12 cellular contexts compared by ENCODE assay signal in the genomic region with DNA sequence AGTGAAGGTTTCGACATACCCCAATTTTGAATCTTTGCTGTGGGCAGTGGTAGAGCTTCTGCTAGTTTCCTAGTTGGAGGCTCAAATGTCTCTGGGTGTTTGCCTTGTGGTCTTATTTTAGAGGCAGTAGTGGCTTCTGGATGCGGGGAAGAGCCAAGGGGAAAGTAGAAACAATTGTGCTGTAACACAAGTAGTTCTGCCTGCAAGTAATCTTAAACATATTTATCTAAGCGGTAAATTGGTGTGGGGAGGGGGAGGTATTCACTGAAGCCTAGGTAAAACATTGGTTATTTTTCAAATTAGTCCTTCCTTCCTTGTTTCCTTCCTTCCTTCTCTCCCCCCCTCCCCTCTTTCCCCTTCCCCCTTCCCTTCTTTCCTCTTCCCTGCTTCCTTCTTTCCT. TPM values are rescaled to one million over a fixed set of nuclear protein-coding genes. Genes with fewer than 3 reads are reported as not detected.
DNase-seq lines count a peak whose midpoint lies in the region; ATAC-seq, FAIRE-seq and TF ChIP-seq lines count a peak whose summit lies in the region.
"Had no signal": no experiment of that assay in that cellular context is flagged by ENCODE, and none has a peak within 500 bp of the region (broad histone marks: within the 10 kb centered on the region; RNA-seq: fewer than 3 reads in every experiment).

A gene with protein sequence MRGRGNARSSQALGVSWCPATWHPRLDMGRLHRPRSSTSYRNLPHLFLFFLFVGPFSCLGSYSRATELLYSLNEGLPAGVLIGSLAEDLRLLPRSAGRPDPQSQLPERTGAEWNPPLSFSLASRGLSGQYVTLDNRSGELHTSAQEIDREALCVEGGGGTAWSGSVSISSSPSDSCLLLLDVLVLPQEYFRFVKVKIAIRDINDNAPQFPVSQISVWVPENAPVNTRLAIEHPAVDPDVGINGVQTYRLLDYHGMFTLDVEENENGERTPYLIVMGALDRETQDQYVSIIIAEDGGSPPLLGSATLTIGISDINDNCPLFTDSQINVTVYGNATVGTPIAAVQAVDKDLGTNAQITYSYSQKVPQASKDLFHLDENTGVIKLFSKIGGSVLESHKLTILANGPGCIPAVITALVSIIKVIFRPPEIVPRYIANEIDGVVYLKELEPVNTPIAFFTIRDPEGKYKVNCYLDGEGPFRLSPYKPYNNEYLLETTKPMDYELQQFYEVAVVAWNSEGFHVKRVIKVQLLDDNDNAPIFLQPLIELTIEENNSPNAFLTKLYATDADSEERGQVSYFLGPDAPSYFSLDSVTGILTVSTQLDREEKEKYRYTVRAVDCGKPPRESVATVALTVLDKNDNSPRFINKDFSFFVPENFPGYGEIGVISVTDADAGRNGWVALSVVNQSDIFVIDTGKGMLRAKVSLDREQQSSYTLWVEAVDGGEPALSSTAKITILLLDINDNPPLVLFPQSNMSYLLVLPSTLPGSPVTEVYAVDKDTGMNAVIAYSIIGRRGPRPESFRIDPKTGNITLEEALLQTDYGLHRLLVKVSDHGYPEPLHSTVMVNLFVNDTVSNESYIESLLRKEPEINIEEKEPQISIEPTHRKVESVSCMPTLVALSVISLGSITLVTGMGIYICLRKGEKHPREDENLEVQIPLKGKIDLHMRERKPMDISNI (minus strand): TSS at position 101 of the 400 bp plus-strand sequence. CDS start 691 bp downstream, outside the sequence.

- no peak within 1 kb of the TSS; the same call in 1 of the 2 replicates for H3K27ac ChIP-seq in HEK293 (ENCODE audit: extremely low read depth, low read depth, low read length)
- H3K27ac ChIP-seq in left lung, result peak within 1 kb of the TSS; percentile 48 to 70
- no peak within 1 kb of the TSS for H3K27ac ChIP-seq in gastrocnemius medialis

- TF ChIP-seq CTCF in HEK293 (tag by site-specific recombination; IDR thresholded peaks at IDR 0.05) (no peak), bronchial epithelial cell (IDR thresholded peaks at IDR 0.05; ENCODE audit: insufficient read depth, low read length, severe bottlenecking) (no peak), left lung (IDR thresholded peaks at IDR 0.05) (no peak), gastrocnemius medialis (IDR thresholded peaks at IDR 0.05 in 4 of 5, conservative IDR thresholded peaks at IDR 0.05 in 1 of 5) (no peak)

- no peaks in the 10 kb centered on the region for H3K4me1 ChIP-seq in HEK293 (ENCODE audit: control insufficient read depth, insufficient read depth, low read length)
- no peaks in the 10 kb centered on the region for H3K4me1 ChIP-seq in left lung
- H3K4me1 ChIP-seq in gastrocnemius medialis, result peaks cover 0 to 8% of the 10 kb centered on the region in 2 donors

- H3K27me3 ChIP-seq in bronchial epithelial cell (ENCODE audit: control insufficient read depth, insufficient read depth, low read length), result peaks cover 4% of the 10 kb centered on the region
- H3K27me3 ChIP-seq in left lung, result peaks cover 18 to 39% of the 10 kb centered on the region in 2 donors
- H3K27me3 ChIP-seq in gastrocnemius medialis, result peaks cover 0 to 15% (median 14%) of the 10 kb centered on the region in 3 donors

- no peak for FAIRE-seq in bronchial epithelial cell (lab: Jason Lieb, UNC)
- FAIRE-seq: colon had no signal

- H3K36me3 ChIP-seq in HEK293 (ENCODE audit: control insufficient read depth in 2 of 2, insufficient read depth in 1 of 2, low read length in 2 of 2) (peaks cover 0 to 7% of the 10 kb centered on the region in 2 experiments; a peak in 1 of 3 replicates), bronchial epithelial cell (ENCODE audit: control insufficient read depth, insufficient read depth, low read length) (no peaks in the 10 kb centered on the region), left lung (no peaks in the 10 kb centered on the region), gastrocnemius medialis (no peaks in the 10 kb centered on the region)

- intact Hi-C loops in left lung (cut with DNase I), result no loop called here
- intact Hi-C loops in gastrocnemius medialis (cut with DNase I; ENCODE audit: low total_unique reads), result loop anchor here (10.0 kb wide), 1 partner anchor 281 kb away; no protein-coding TSS in a partner anchor

- H3K9me3 ChIP-seq in HEK293 (ENCODE audit: control insufficient read depth, insufficient read depth, low read depth, low read length) (no peaks in the 10 kb centered on the region), left lung (no peaks in the 10 kb centered on the region), gastrocnemius medialis (no peaks in the 10 kb centered on the region)

- POLR2A ChIA-PET in HEK293 (lab: Yijun Ruan, JAX), result interaction anchor here (0.7 kb wide), 1 partner anchor 10 kb away, joined by 3 read pairs; no protein-coding TSS in a partner anchor

- in situ Hi-C loops in gastrocnemius medialis (cut with MboI; ENCODE audit: low sequenced_read_pairs in 4 of 4), result no loop called here

- DNase-seq in bronchial epithelial cell (ENCODE audit: low read depth) (no peak), left lung (no peak), gastrocnemius medialis (no peak), NAMALWA (ENCODE audit: low spot score) (no peak), NCI-H2227 (lab: John Stamatoyannopoulos, UW; ENCODE audit: unreplicated experiment) (no peak), NCI-H2029 treated with DMSO at 0.1 percent for 48 hours (lab: John Stamatoyannopoulos, UW) (no peak)
- DNase-seq in activated CD4-positive, CD25-positive, alpha-beta regulatory T cell treated with anti-CD3 and anti-CD28 coated beads, Interleukin-2, amount 50 U/mL, for 72 hours, result no peak
- DNase-seq: activated T-cell treated with anti-CD3 and anti-CD28 coated beads, Interleukin-2, amount 50 U/mL, for 4 hours; Karpas-422; stimulated activated naive CD8-positive, alpha-beta T cell treated with anti-CD3 and anti-CD28 coated beads, Interleukin-15, amount 100 ng/mL, for 72 hours had no signal

- H3K4me3 ChIP-seq in HEK293 (ENCODE audit: low read depth, low read length) (peak within 1 kb of the TSS; percentile 66), bronchial epithelial cell (ENCODE audit: low read depth, low read length) (peak within 1 kb of the TSS; percentile 44), left lung (peak within 1 kb of the TSS; percentile 25 to 33), gastrocnemius medialis (peak within 1 kb of the TSS; percentile 33 to 44 (median 42))

- ATAC-seq in left lung, result no peak
- no peak for ATAC-seq in gastrocnemius medialis
- ATAC-seq: activated T-cell treated with anti-CD3 and anti-CD28 coated beads, Interleukin-2, amount 50 U/mL, for 4 hours; stimulated activated naive CD8-positive, alpha-beta T cell treated with anti-CD3 and anti-CD28 coated beads, Interleukin-15, amount 100 ng/mL, for 72 hours had no signal

- no peak for TF ChIP-seq POLR2A in gastrocnemius medialis (IDR thresholded peaks at IDR 0.05)

- CTCF ChIA-PET in HEK293 (lab: Yijun Ruan, JAX), result no interaction called here

TF ChIP-seq in HEK293, 187 proteins besides CTCF, POLR2A, EP300 and RAD21:
- TF ChIP-seq, protein P1, sequence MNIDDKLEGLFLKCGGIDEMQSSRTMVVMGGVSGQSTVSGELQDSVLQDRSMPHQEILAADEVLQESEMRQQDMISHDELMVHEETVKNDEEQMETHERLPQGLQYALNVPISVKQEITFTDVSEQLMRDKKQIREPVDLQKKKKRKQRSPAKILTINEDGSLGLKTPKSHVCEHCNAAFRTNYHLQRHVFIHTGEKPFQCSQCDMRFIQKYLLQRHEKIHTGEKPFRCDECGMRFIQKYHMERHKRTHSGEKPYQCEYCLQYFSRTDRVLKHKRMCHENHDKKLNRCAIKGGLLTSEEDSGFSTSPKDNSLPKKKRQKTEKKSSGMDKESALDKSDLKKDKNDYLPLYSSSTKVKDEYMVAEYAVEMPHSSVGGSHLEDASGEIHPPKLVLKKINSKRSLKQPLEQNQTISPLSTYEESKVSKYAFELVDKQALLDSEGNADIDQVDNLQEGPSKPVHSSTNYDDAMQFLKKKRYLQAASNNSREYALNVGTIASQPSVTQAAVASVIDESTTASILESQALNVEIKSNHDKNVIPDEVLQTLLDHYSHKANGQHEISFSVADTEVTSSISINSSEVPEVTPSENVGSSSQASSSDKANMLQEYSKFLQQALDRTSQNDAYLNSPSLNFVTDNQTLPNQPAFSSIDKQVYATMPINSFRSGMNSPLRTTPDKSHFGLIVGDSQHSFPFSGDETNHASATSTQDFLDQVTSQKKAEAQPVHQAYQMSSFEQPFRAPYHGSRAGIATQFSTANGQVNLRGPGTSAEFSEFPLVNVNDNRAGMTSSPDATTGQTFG (tag by site-specific recombination; IDR thresholded peaks at IDR 0.05; ENCODE audit: borderline replicate concordance), result no peak
- TF ChIP-seq ZNF843 (tag by site-specific recombination; IDR thresholded peaks at IDR 0.05) (no peak), ZNF174 (tag by site-specific recombination; IDR thresholded peaks at IDR 0.05) (no peak), ZNF311 (tag by site-specific recombination; IDR thresholded peaks at IDR 0.05; ENCODE audit: borderline replicate concordance) (no peak), GLI4 (tag by site-specific recombination; IDR thresholded peaks at IDR 0.05) (no peak)

RNA-seq across cellular contexts. Expression of the gene that starts here (rescaled TPM):
- total RNA-seq in bronchial epithelial cell, result 0.26 and 0.38 TPM in 2 replicates
- 10 to 100 TPM in 1 of 2 donors, 1 to 10 TPM in 1; 2.7 to 32.7 TPM for total RNA-seq in left lung
- 1 to 10 TPM in 1 of 4 donors, under 1 TPM in 3; 0.16 to 1.0 (median 0.48) TPM for total RNA-seq in gastrocnemius medialis
- total RNA-seq: activated T-cell treated with anti-CD3 and anti-CD28 coated beads, Interleukin-2, amount 50 U/mL, for 4 hours had no signal

Comparison
In these comparisons a context has a peak if more than half of its experiments do, and no peak if none do; other contexts are left out.
1. H3K27ac ChIP-seq: peak in left lung (2 of 2); none in HEK293 (single experiment) and gastrocnemius medialis (0 of 4).
2. Peak in every context shown above with its lines, with median percentiles within 50 percentile points of each other: H3K4me3 ChIP-seq.